35 cellular contexts compared by ENCODE assay signal in the genomic region with DNA sequence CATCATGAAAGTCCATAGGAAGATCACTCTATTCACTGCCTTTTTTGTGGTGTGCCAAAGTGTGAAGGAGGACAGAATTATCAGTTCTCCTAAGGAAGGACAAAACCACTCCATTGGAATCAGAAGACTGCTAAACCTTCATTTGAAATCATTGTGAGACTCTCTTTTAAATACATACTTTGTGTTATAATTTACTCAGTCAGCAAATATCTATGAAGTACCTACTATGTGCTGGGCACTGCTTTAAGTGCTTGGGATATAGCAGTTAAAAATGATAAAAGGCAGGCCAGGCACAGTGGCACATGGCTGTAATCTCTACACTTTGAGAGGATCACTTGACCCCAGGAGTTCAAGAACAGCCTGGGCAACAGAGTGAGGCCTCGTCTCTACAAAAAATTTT.
"Had no signal": no experiment of that assay in that cellular context is flagged by ENCODE, and none has a peak within 500 bp of the region (broad histone marks: within the 10 kb centered on the region; RNA-seq: fewer than 3 reads in every experiment).

No MANE protein-coding gene starts in this region.

- DNase-seq: Karpas-422, Kasumi-1, MG63, MM.1S, MV-4-11, NCI-H1048, NCI-H1092, NCI-H1092 treated with DMSO at 0.1 percent for 48 hours, NCI-H1105, NCI-H1105 treated with DMSO at 0.1 percent for 48 hours, NCI-H1417, NCI-H1417 treated with DMSO at 0.1 percent for 48 hours, NCI-H1436, NCI-H1436 treated with DMSO at 0.1 percent for 48 hours, NCI-H146, NCI-H1694, NCI-H1694 treated with DMSO at 0.1 percent for 48 hours, NCI-H187, NCI-H187 treated with DMSO at 0.1 percent for 48 hours, NCI-H1930, NCI-H2029, NCI-H2029 treated with DMSO at 0.1 percent for 48 hours, NCI-H2081, NCI-H2081 treated with DMSO at 0.1 percent for 48 hours, NCI-H2107, NCI-H2171, NCI-H2171 treated with DMSO at 0.1 percent for 48 hours, NCI-H2227 treated with DMSO at 0.1 percent for 48 hours, NCI-H226, NCI-H345, NCI-H446, NCI-H446 treated with DMSO at 0.1 percent for 48 hours, NCI-H510A, NCI-H510A treated with DMSO at 0.1 percent for 48 hours, NCI-H524 had no signal

- H3K36me3 ChIP-seq: MG63 had no signal

- H3K9me3 ChIP-seq: MG63 had no signal

- H3K4me3 ChIP-seq: MG63 had no signal

- H3K27me3 ChIP-seq: MG63 had no signal
